19 cellular contexts compared by ENCODE assay signal in the genomic region with DNA sequence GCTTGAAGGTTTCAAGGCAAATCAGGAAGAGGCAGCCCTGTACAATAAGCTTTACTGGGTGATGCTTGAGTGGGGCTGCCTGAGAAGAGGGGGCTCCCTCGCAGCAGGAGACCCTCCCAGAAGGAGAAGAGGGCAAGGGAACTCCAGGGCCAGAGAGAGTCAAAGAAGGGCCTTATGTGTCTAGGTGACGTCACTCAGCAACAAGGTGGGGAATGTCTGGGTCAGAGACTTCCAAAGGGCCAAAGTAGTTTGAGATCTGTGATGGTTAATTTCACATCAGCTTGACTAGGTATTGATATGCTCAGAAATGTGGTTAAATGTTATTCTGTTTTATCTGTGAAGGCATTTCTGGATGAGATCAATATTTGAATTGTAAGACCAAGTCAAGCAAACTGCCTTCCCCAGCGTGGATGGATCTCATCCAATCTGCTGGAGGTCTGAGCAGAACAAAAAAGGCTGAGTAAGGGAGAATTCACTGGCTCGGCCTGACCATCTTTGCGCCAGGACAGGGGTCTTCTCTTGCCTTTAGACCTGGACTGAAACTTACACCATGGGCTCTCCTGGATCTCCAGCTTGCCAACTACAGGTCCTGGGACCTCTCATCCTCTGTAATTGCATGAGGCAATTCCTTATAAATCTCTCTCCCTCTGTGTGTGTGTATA. TPM values are rescaled to one million over a fixed set of nuclear protein-coding genes. Genes with fewer than 3 reads are reported as not detected.
DNase-seq lines count a peak whose midpoint lies in the region; ATAC-seq, FAIRE-seq and TF ChIP-seq lines count a peak whose summit lies in the region.
"Had no signal": no experiment of that assay in that cellular context is flagged by ENCODE, and none has a peak within 500 bp of the region (broad histone marks: within the 10 kb centered on the region; RNA-seq: fewer than 3 reads in every experiment).

No MANE protein-coding gene starts in this region.

- ATAC-seq in A549 (no peak), IMR-90 (ENCODE audit: low read depth) (no peak), left lobe of liver (peak; percentile 47), sciatic nerve (peak; percentile 40), GM19035 (IDR thresholded peaks at IDR 0.05; ENCODE audit: unreplicated experiment) (no peak)

- no peak overlapping the region for H3K9ac ChIP-seq in IMR-90 (ENCODE audit: low read depth, low read length)

- dilution Hi-C loops in IMR-90 (cut with HindIII; ENCODE audit: low sequenced_read_pairs, unreplicated experiment): no loop called here

- TF ChIP-seq CTCF in A549 (IDR thresholded peaks at IDR 0.05) (no peak), IMR-90 (conservative IDR thresholded peaks at IDR 0.05; ENCODE audit: low read depth, low read length) (no peak)

- H2BK15ac ChIP-seq in IMR-90 (ENCODE audit: low read depth, low read length): no peak overlapping the region

- H2BK20ac ChIP-seq in IMR-90 (ENCODE audit: low read depth, low read length): no peak overlapping the region

- CTCF ChIA-PET in A549 (lab: Yijun Ruan, JAX) (interaction anchor here (0.6 kb wide), 1 partner anchor 1590 kb away, joined by 3 read pairs; no protein-coding TSS in a partner anchor), IMR-90 (lab: Yijun Ruan, JAX) (no interaction called here)

- H2AK9ac ChIP-seq in IMR-90 (replicated peaks; ENCODE audit: low read depth, low read length, poor library complexity): no peak overlapping the region

- POLR2A ChIA-PET in A549 (lab: Yijun Ruan, JAX) (no interaction called here), IMR-90 (lab: Charles Lee; ENCODE audit: unreplicated experiment) (no interaction called here)

- no peak overlapping the region for H3K4me3 ChIP-seq in A549
- H3K4me3 ChIP-seq in IMR-90 (ENCODE audit: insufficient read depth, low read depth, low read length): no peak overlapping the region

- H3K23ac ChIP-seq in IMR-90 (ENCODE audit: low read depth, low read length): no peak overlapping the region

- H4K91ac ChIP-seq in IMR-90 (ENCODE audit: insufficient read depth, low read depth, low read length): no peak overlapping the region

- H4K20me1 ChIP-seq in IMR-90 (ENCODE audit: insufficient read depth, low read length): no peaks in the 10 kb centered on the region

- TF ChIP-seq POLR2A in A549 (IDR thresholded peaks at IDR 0.05; ENCODE audit: low read length) (no peak), IMR-90 (IDR thresholded peaks at IDR 0.05; ENCODE audit: low read depth, low read length) (no peak)

- 0 out of 3 replicates have a peak, but pooled peaks cover 4% of the 10 kb centered on the region for H3K9me3 ChIP-seq in A549
- H3K9me3 ChIP-seq in IMR-90 (ENCODE audit: control insufficient read depth, insufficient read depth, low read length): no peaks in the 10 kb centered on the region
- H3K9me3 ChIP-seq: BE2C had no signal

- no peak overlapping the region for H3K4ac ChIP-seq in IMR-90 (ENCODE audit: low read depth, low read length)

- H3K14ac ChIP-seq in IMR-90 (replicated peaks; ENCODE audit: low read depth, low read length): no peak overlapping the region

- no peak overlapping the region for H3K27ac ChIP-seq in A549
- H3K27ac ChIP-seq in IMR-90 (ENCODE audit: insufficient read depth, low read length): no peak overlapping the region

- H2BK120ac ChIP-seq in IMR-90 (ENCODE audit: low read depth, low read length): no peak overlapping the region

- H2AFZ ChIP-seq in IMR-90 (replicated peaks; ENCODE audit: low read length, poor library complexity): no peak overlapping the region

- TF ChIP-seq RAD21 in A549 (conservative IDR thresholded peaks at IDR 0.05 in 1 of 2, IDR thresholded peaks at IDR 0.05 in 1 of 2): no peak
- no peak for TF ChIP-seq RAD21 in IMR-90 (IDR thresholded peaks at IDR 0.05; ENCODE audit: low read length)

- no peaks in the 10 kb centered on the region for H3K79me1 ChIP-seq in IMR-90 (ENCODE audit: low read depth in 1 of 2, low read length in 2 of 2)

- no peaks in the 10 kb centered on the region for H3K9me1 ChIP-seq in IMR-90 (ENCODE audit: insufficient read depth, low read length)

- no peak for FAIRE-seq in A549 (lab: Jason Lieb, UNC)
- FAIRE-seq: D721Med, GM12891, GM18507, H1 had no signal

- no peak for TF ChIP-seq EP300 in A549 (IDR thresholded peaks at IDR 0.05)

- H4K8ac ChIP-seq in IMR-90 (ENCODE audit: low read depth in 2 of 2, low read length in 2 of 2): no peak overlapping the region

- no peak overlapping the region for H3K4me2 ChIP-seq in A549
- no peak overlapping the region for H3K4me2 ChIP-seq in IMR-90 (ENCODE audit: low read depth, low read length)

- peaks cover 9% of the 10 kb centered on the region for H3K27me3 ChIP-seq in IMR-90 (ENCODE audit: control insufficient read depth, insufficient read depth, low read length)
- H3K27me3 ChIP-seq: BE2C had no signal

- no peak overlapping the region for H2BK5ac ChIP-seq in IMR-90 (ENCODE audit: low read depth, low read length, poor library complexity, severe bottlenecking)

- H3K56ac ChIP-seq in IMR-90 (ENCODE audit: extremely low read depth, insufficient read depth, low read length): no peak overlapping the region

- BruUV-seq in IMR-90 (replicated peaks; lab: Mats Ljungman, UMichigan): no TSS peak

- intact Hi-C loops in IMR-90 (cut with micrococcal nuclease): no loop called here
- intact Hi-C loops in sciatic nerve (cut with DNase I): no loop called here

- WGBS in A549 (ENCODE audit: missing lambda C conversion rate): 45% methylated on average over 5 of the region's 5 CpGs
- 54% methylated on average over 3 of the region's 5 CpGs; no CpG with 5 or more reads in 1 of the 2 experiments for WGBS in IMR-90 (ENCODE audit: extremely low coverage in 2 of 2, insufficient read length in 1 of 2), 2 experiments

- DNase-seq in A549 (ENCODE audit: low read depth in 1 of 2, low spot score in 1 of 2) (no peak), IMR-90 (no peak), left lobe of liver (ENCODE audit: low spot score) (no peak), sciatic nerve (ENCODE audit: low spot score) (no peak), activated T-cell treated with anti-CD3 and anti-CD28 coated beads for 4 hours (no peak), hypothalamus (lab: John Stamatoyannopoulos, UW) (no peak)
- DNase-seq: ACHN; BE2C; C1 segment of cervical spinal cord; CD4-positive, CD25-positive, alpha-beta regulatory T cell; CD8-positive, alpha-beta memory T cell; COR-L47; H9 had no signal

- H3K4me1 ChIP-seq in A549 (0 out of 3 replicates have a peak, but pooled peaks cover 5% of the 10 kb centered on the region), IMR-90 (ENCODE audit: control insufficient read depth, insufficient read depth, low read length) (no peaks in the 10 kb centered on the region)
- H3K4me1 ChIP-seq: BE2C had no signal

- no peaks in the 10 kb centered on the region for H3K36me3 ChIP-seq in IMR-90 (ENCODE audit: control insufficient read depth, insufficient read depth, low read length)
- H3K36me3 ChIP-seq: BE2C had no signal

- no peak overlapping the region for H4K5ac ChIP-seq in IMR-90 (ENCODE audit: low read depth, low read length)

- in situ Hi-C loops in IMR-90 (cut with MboI; ENCODE audit: low sequenced_read_pairs): no loop called here

- no peak overlapping the region for H3K18ac ChIP-seq in IMR-90 (ENCODE audit: low read depth, low read length)

- H2AK5ac ChIP-seq in IMR-90 (ENCODE audit: low read depth, low read length): no peak overlapping the region

TF ChIP-seq in A549, 52 proteins besides CTCF, POLR2A, EP300 and RAD21:
- TF ChIP-seq MAFK (IDR thresholded peaks at IDR 0.05; ENCODE audit: partially characterized antibody): peak; percentile 24
- TF ChIP-seq POLR2AphosphoS2 (conservative IDR thresholded peaks at IDR 0.05; ENCODE audit: low read length): no peak

TF ChIP-seq in IMR-90, 13 proteins besides CTCF, POLR2A, EP300 and RAD21:
- TF ChIP-seq MAZ (IDR thresholded peaks at IDR 0.05; ENCODE audit: borderline replicate concordance, low read depth, low read length) (no peak), MAFK (IDR thresholded peaks at IDR 0.05; ENCODE audit: low read depth, low read length) (0 out of 2 replicates have a peak, but pooled peaks have one; percentile 2), RCOR1 (IDR thresholded peaks at IDR 0.05; ENCODE audit: insufficient replicate concordance, low read length) (no peak)

RNA-seq across cellular contexts. Expression of gene MAS1, which starts 35.9 kb away (rescaled TPM):
- polyA plus RNA-seq in A549 (2011; rRNA removed) (not detected in 2 replicates), A549 (2017; fragmentation: RNase III; extraction: RNeasy Plus Mini Kit Qiagen cat#74134 plus additional on column Dnase treatment) (not detected in 3 replicates), IMR-90 (2012; rRNA removed) (under 0.01 TPM in 1 of 2 replicates, not detected in the other)
- not detected in 2 replicates for polyA plus RNA-seq in A549 (2012; cell fraction: cytosol; rRNA removed)
- not detected in 2 replicates for polyA plus RNA-seq in A549 (2012; cell fraction: nucleus; rRNA removed)
- polyA minus RNA-seq in A549 (2011; rRNA and poly(A)+ RNA removed): not detected in 2 replicates
- total RNA-seq in IMR-90 (2012; rRNA removed) (not detected in 2 replicates), left lobe of liver (not detected), sciatic nerve (not detected)
- not detected in 2 replicates for polyA plus RNA-seq in IMR-90 (2012; cell fraction: cytosol; rRNA removed)
- not detected in 2 replicates for polyA plus RNA-seq in IMR-90 (2012; cell fraction: nucleus; rRNA removed; ENCODE audit: low replicate concordance)
- total RNA-seq: A172; CD4-positive, CD25-positive, alpha-beta regulatory T cell; CD8-positive, alpha-beta memory T cell; H1 had no signal
- polyA plus RNA-seq: CD4-positive, CD25-positive, alpha-beta regulatory T cell; CD8-positive, alpha-beta memory T cell had no signal

RNA-seq across cellular contexts. Expression of gene IGF2R, which starts 42.2 kb away (rescaled TPM):
- polyA plus RNA-seq in A549 (2011; rRNA removed): 17.6 and 25.6 TPM in 2 replicates
- 7.9 and 9.3 TPM in 2 replicates for polyA plus RNA-seq in A549 (2012; cell fraction: cytosol; rRNA removed)
- polyA plus RNA-seq in A549 (2012; cell fraction: nucleus; rRNA removed): 23.2 and 26.5 TPM in 2 replicates
- polyA plus RNA-seq in A549 (2017; fragmentation: RNase III; extraction: RNeasy Plus Mini Kit Qiagen cat#74134 plus additional on column Dnase treatment): 22.6 to 24.9 TPM (median 24.3 TPM) in 3 replicates
- 60.7 and 108 TPM in 2 replicates for polyA minus RNA-seq in A549 (2011; rRNA and poly(A)+ RNA removed)
- total RNA-seq in IMR-90 (2012; rRNA removed): 33.2 and 38.6 TPM in 2 replicates
- polyA plus RNA-seq in IMR-90 (2012; rRNA removed): 37.2 and 41.4 TPM in 2 replicates
- 20.4 and 27.1 TPM in 2 replicates for polyA plus RNA-seq in IMR-90 (2012; cell fraction: cytosol; rRNA removed)
- 24.9 and 43.2 TPM in 2 replicates for polyA plus RNA-seq in IMR-90 (2012; cell fraction: nucleus; rRNA removed; ENCODE audit: low replicate concordance)
- 51.5 TPM for total RNA-seq in left lobe of liver
- total RNA-seq in sciatic nerve: 71.7 TPM

Comparison
In these comparisons a context has a peak if more than half of its experiments do, and no peak if none do; other contexts are left out.
1. ATAC-seq: peak in left lobe of liver (single experiment) and sciatic nerve (single experiment); none in A549 (0 of 2), IMR-90 (single experiment) and GM19035 (single experiment).